Comparison of ENCODE assay signal across 24 cellular contexts in genomic region chr22:33139937-33140336, GRCh38.
"Had no signal": no experiment of that assay in that cellular context is flagged by ENCODE, and none has a peak within 500 bp of the region (broad histone marks: within the 10 kb centered on the region; RNA-seq: fewer than 3 reads in every experiment).

No MANE protein-coding gene starts in this region.

- DNase-seq: IMR-90, Karpas-422, KG1, MG63, NCI-H1092, NCI-H1105 treated with DMSO at 0.1 percent for 48 hours, NCI-H1417 treated with DMSO at 0.1 percent for 48 hours, NCI-H146, NCI-H187, NCI-H2029, NCI-H2081 treated with DMSO at 0.1 percent for 48 hours, NCI-H2171, NCI-H226, NCI-H446, NCI-H510A, NCI-H524 treated with DMSO at 0.1 percent for 48 hours, NCI-H69, NCI-H774, Right ventricle myocardium superior, RPMI8226, SIG-M5 had no signal

- H3K4me3 ChIP-seq: MG63, SJSA1, SK-N-MC had no signal

- ATAC-seq: HepG2 had no signal

- H3K27me3 ChIP-seq: MG63, SJSA1 had no signal

- H3K27ac ChIP-seq: SJSA1, SK-N-MC had no signal

- H3K9me3 ChIP-seq: SJSA1 had no signal

- H3K36me3 ChIP-seq: MG63, SJSA1 had no signal

- H3K4me1 ChIP-seq: SJSA1 had no signal
